Comparison of ENCODE assay signal across 8 cellular contexts in the genomic region with DNA sequence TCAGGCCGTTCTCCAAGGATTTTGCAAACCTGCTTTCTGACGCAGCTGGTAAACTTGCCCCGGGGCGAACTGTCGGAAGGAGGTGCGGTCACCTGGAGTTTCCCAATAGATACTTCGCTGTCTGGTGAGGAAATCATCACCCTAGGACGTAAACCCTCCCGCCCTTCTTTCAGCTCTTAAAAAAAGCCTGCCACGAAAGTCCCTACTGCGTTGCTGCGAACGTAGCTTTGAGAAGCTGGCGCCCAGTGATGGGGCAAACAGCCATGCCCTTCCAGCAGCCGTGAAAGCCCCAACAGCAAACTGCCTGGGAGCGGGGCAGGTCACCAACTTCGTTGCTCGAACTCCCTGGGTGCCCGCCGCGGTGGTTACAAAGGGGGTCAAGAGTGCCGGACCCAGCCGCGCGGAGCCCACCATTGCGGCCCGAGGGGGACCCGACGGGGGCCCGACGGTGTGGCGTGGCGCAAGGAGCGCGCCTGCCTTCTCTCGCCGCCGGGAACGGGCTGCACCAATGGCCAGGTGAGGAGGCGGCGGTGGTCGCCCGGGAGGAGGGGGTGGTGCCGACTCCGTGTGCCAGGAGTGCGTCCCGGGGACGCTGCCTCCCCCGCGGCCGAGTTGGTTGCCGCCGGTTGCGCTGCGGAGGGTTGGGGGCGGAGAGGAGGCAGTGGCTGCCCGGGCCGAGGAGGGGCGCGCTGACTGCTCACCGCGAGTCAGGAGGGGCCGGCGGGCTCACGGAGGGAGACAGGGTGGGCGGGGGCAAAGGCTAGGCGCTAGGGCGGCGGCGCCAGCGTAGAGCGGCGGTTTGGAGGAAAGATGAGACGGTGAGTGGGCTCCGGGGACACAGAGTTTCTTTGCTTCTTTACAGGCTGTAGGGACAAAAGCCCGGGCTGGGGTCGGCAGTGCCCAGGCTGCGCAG. TPM values are rescaled to one million over a fixed set of nuclear protein-coding genes. Genes with fewer than 3 reads are reported as not detected.
DNase-seq lines count a peak whose midpoint lies in the region; ATAC-seq and TF ChIP-seq lines count a peak whose summit lies in the region.

A gene (plus strand): TSS at position 205 of the 913 bp plus-strand sequence. CDS start 24,813 bp downstream, outside the sequence.

- TF ChIP-seq POLR2A in esophagus squamous epithelium (IDR thresholded peaks at IDR 0.05): peak in 2 of 4 donors; percentile 24 to 29

- no peaks in the 10 kb centered on the region for H3K79me2 ChIP-seq in OCI-LY1 (ENCODE audit: insufficient read depth, low read length)

- no peaks in the 10 kb centered on the region for H4K20me1 ChIP-seq in OCI-LY1 (ENCODE audit: insufficient read depth, low read length)

- intact Hi-C loops in esophagus squamous epithelium (cut with DNase I): no loop called here

- ATAC-seq in HG02938 (IDR thresholded peaks at IDR 0.05; ENCODE audit: unreplicated experiment): peak; percentile 12
- ATAC-seq in natural killer cell treated with Interleukin-12 subunit alpha and Interleukin-12 subunit beta and Interleukin-15 and Interleukin-18, amount 100 ng/mL, for 72 hours: peak; percentile 84 to 90

- H3F3A ChIP-seq in OCI-LY1 (ENCODE audit: insufficient read depth, low read length): no peaks in the 10 kb centered on the region

- DNase-seq in EH (ENCODE audit: low read depth) (peak; percentile 89), activated T-helper 1 cell treated with Interleukin-2 at 50 U/mL for 16 hours (ENCODE audit: low read depth) (peak; percentile 37), esophagus squamous epithelium (lab: John Stamatoyannopoulos, UW) (no peak), putamen (ENCODE audit: low spot score) (no peak)
- DNase-seq in natural killer cell treated with Interleukin-12 subunit alpha and Interleukin-12 subunit beta and Interleukin-15 and Interleukin-18, amount 100 ng/mL, for 72 hours (ENCODE audit: low spot score): peak; percentile 71

- H3K36me3 ChIP-seq in OCI-LY1 (ENCODE audit: insufficient read depth, low read length): no peaks in the 10 kb centered on the region
- H3K36me3 ChIP-seq in esophagus squamous epithelium: no peaks in the 10 kb centered on the region

- no peak within 1 kb of the TSS for H2AFZ ChIP-seq in OCI-LY1 (ENCODE audit: low read length)

- H3K27me3 Mint-ChIP-seq in natural killer cell treated with Interleukin-12 subunit alpha and Interleukin-12 subunit beta and Interleukin-15 and Interleukin-18, amount 100 ng/mL, for 72 hours: peaks cover 0 to 3% of the 10 kb centered on the region in 2 donors

- 1% methylated on average over 14 to 31 of the region's 78 CpGs for WGBS in esophagus squamous epithelium, 2 donors

- H3K27ac ChIP-seq in OCI-LY1 (ENCODE audit: low read depth, low read length, poor library complexity, severe bottlenecking) (no peak within 1 kb of the TSS), esophagus squamous epithelium (peak within 1 kb of the TSS; percentile 85 to 96 (median 94))

- peak within 1 kb of the TSS; percentile 88 for H3K4me3 Mint-ChIP-seq in natural killer cell treated with Interleukin-12 subunit alpha and Interleukin-12 subunit beta and Interleukin-15 and Interleukin-18, amount 100 ng/mL, for 72 hours

- TF ChIP-seq CTCF in OCI-LY1 (IDR thresholded peaks at IDR 0.05; ENCODE audit: low read length) (no peak), esophagus squamous epithelium (IDR thresholded peaks at IDR 0.05) (no peak), subcutaneous adipose tissue (IDR thresholded peaks at IDR 0.05; ENCODE audit: low read depth) (no peak)

- no peaks in the 10 kb centered on the region for H3K9me3 Mint-ChIP-seq in natural killer cell treated with Interleukin-12 subunit alpha and Interleukin-12 subunit beta and Interleukin-15 and Interleukin-18, amount 100 ng/mL, for 72 hours

- H3K27ac Mint-ChIP-seq in natural killer cell treated with Interleukin-12 subunit alpha and Interleukin-12 subunit beta and Interleukin-15 and Interleukin-18, amount 100 ng/mL, for 72 hours: peak within 1 kb of the TSS; percentile 75 to 89

- no peaks in the 10 kb centered on the region for H3K27me3 ChIP-seq in OCI-LY1 (ENCODE audit: insufficient read depth, low read length)
- no peaks in the 10 kb centered on the region for H3K27me3 ChIP-seq in esophagus squamous epithelium

- H3K4me3 ChIP-seq in OCI-LY1 (ENCODE audit: low read depth, low read length, poor library complexity, severe bottlenecking) (peak within 1 kb of the TSS; percentile 59), esophagus squamous epithelium (peak within 1 kb of the TSS; percentile 59 to 89 (median 75))

- peaks cover 30 to 39% of the 10 kb centered on the region in 2 donors for H3K4me1 Mint-ChIP-seq in natural killer cell treated with Interleukin-12 subunit alpha and Interleukin-12 subunit beta and Interleukin-15 and Interleukin-18, amount 100 ng/mL, for 72 hours (ENCODE audit: low read depth in 2 of 2)

- H3K36me3 Mint-ChIP-seq in natural killer cell treated with Interleukin-12 subunit alpha and Interleukin-12 subunit beta and Interleukin-15 and Interleukin-18, amount 100 ng/mL, for 72 hours: no peaks in the 10 kb centered on the region

- peak within 1 kb of the TSS; percentile 74 for H3K4me2 ChIP-seq in OCI-LY1 (ENCODE audit: low read length)

- peak within 1 kb of the TSS; percentile 18; the same call in 1 of the 2 replicates for H3K9ac ChIP-seq in OCI-LY1 (ENCODE audit: low read length)

- no peaks in the 10 kb centered on the region for H3K9me3 ChIP-seq in OCI-LY1 (ENCODE audit: low read length)
- H3K9me3 ChIP-seq in esophagus squamous epithelium: no peaks in the 10 kb centered on the region

- no peaks in the 10 kb centered on the region for H3K9me2 ChIP-seq in OCI-LY1 (ENCODE audit: low read depth, low read length)

- peaks cover 11% of the 10 kb centered on the region for H3K4me1 ChIP-seq in OCI-LY1 (ENCODE audit: insufficient read depth, low read length, severe bottlenecking)
- H3K4me1 ChIP-seq in esophagus squamous epithelium: peaks cover 0 to 54% (median 25%) of the 10 kb centered on the region in 3 donors

RNA-seq across cellular contexts. Expression of the gene that starts here (rescaled TPM):
- total RNA-seq in esophagus squamous epithelium (10 to 100 TPM in 3 of 4 donors, 1 to 10 TPM in 1; 5.6 to 37.8 (median 19.2) TPM), subcutaneous adipose tissue (10 to 100 TPM; 53.2 to 97.2 (median 89.1) TPM)
- 10 to 100 TPM; 12.2 to 13.6 TPM for total RNA-seq in natural killer cell treated with Interleukin-12 subunit alpha and Interleukin-12 subunit beta and Interleukin-15 and Interleukin-18, amount 100 ng/mL, for 72 hours

Comparison
In these comparisons a context has a peak if more than half of its experiments do, and no peak if none do; other contexts are left out.
1. DNase-seq: peak in EH (single experiment), activated T-helper 1 cell treated with Interleukin-2 at 50 U/mL for 16 hours (single experiment) and natural killer cell treated with Interleukin-12 subunit alpha and Interleukin-12 subunit beta and Interleukin-15 and Interleukin-18, amount 100 ng/mL, for 72 hours (single experiment); none in esophagus squamous epithelium (single experiment) and putamen (single experiment).